Comparison of ENCODE assay signal across 1 cellular context in genomic region chr21:43794857-43795256, GRCh38.
TF ChIP-seq lines count a peak whose summit lies in the region.

No MANE protein-coding gene starts in this region.

TF ChIP-seq in K562, 482 proteins besides CTCF, POLR2A, EP300 and RAD21:
- TF ChIP-seq ETS1 (conservative IDR thresholded peaks at IDR 0.05; ENCODE audit: control insufficient read depth, low read depth, low read length) (no peak), BRD4 (IDR thresholded peaks at IDR 0.05) (no peak), IFI16 (CRISPR knock-in tag; IDR thresholded peaks at IDR 0.05) (no peak), SAFB2 (IDR thresholded peaks at IDR 0.05; ENCODE audit: borderline replicate concordance, low read depth, low read length, severe bottlenecking) (no peak), PYGO2 (tag; IDR thresholded peaks at IDR 0.05) (no peak), GATAD2A (IDR thresholded peaks at IDR 0.05) (no peak), RBM14 (IDR thresholded peaks at IDR 0.05; ENCODE audit: borderline replicate concordance, insufficient read depth, low read depth, low read length) (no peak), RBBP5 (IDR thresholded peaks at IDR 0.05; ENCODE audit: borderline replicate concordance, insufficient read depth, low read length, poor library complexity, severe bottlenecking) (no peak), ZNF282 (CRISPR knock-in tag; IDR thresholded peaks at IDR 0.05) (no peak), ESRRB (CRISPR knock-in tag; IDR thresholded peaks at IDR 0.05; ENCODE audit: borderline replicate concordance) (no peak), POLR2G (IDR thresholded peaks at IDR 0.05; ENCODE audit: low read depth, low read length) (0 out of 2 replicates have a peak, but pooled peaks have one; percentile 31), RBFOX2 (IDR thresholded peaks at IDR 0.05; ENCODE audit: low read depth, low read length) (peak; percentile 64), ZSCAN32 (CRISPR knock-in tag; IDR thresholded peaks at IDR 0.05) (no peak), ELK1 (CRISPR knock-in tag; IDR thresholded peaks at IDR 0.05) (no peak), CBX2 (IDR thresholded peaks at IDR 0.05; ENCODE audit: insufficient read depth, low read length, poor library complexity, severe bottlenecking) (no peak), IRF2 (CRISPR knock-in tag; IDR thresholded peaks at IDR 0.05) (no peak)
